9 cellular contexts compared by ENCODE assay signal in genomic region chr12:117045998-117046374, GRCh38. TPM values are rescaled to one million over a fixed set of nuclear protein-coding genes. Genes with fewer than 3 reads are reported as not detected.
DNase-seq lines count a peak whose midpoint lies in the region; ATAC-seq and TF ChIP-seq lines count a peak whose summit lies in the region.
"Had no signal": no experiment of that assay in that cellular context is flagged by ENCODE, and none has a peak within 500 bp of the region (broad histone marks: within the 10 kb centered on the region; RNA-seq: fewer than 3 reads in every experiment).

No MANE protein-coding gene starts in this region.

- no peak overlapping the region for H3K56ac ChIP-seq in H9 (ENCODE audit: insufficient read length, low read depth, low read length)

- H3K4me1 Mint-ChIP-seq in H9, result peaks cover 27 to 42% of the 10 kb centered on the region in 2 experiments

- WGBS in H9 (ENCODE audit: extremely low coverage, insufficient read length, low lambda C conversion rate), result no CpG with 5 or more reads among the region's 6 CpGs

- H2BK20ac ChIP-seq in H9 (ENCODE audit: low read depth, low read length, poor library complexity, severe bottlenecking), result no peak overlapping the region

- H3K36me3 ChIP-seq in WERI-Rb-1, result no peaks in the 10 kb centered on the region

- H3K9me3 ChIP-seq in H9 (ENCODE audit: control insufficient read depth, low read depth, low read length), result no peaks in the 10 kb centered on the region
- no peaks in the 10 kb centered on the region for H3K9me3 ChIP-seq in WERI-Rb-1 (ENCODE audit: severe bottlenecking)

- no peak overlapping the region for H4K5ac ChIP-seq in H9 (ENCODE audit: insufficient read length, low read depth, low read length)

- no peak overlapping the region for H2AK5ac ChIP-seq in H9 (ENCODE audit: insufficient read length, low read length)

- no peak overlapping the region for H4K91ac ChIP-seq in H9 (ENCODE audit: insufficient read length, low read depth, low read length)

- no peaks in the 10 kb centered on the region; the same call in none of the 2 replicates for H3K27me3 Mint-ChIP-seq in H9 (ENCODE audit: low read depth)

- TF ChIP-seq CTCF in H9 (conservative IDR thresholded peaks at IDR 0.05) (peak; percentile 43; the same call in 2 of the 3 replicates), WERI-Rb-1 (IDR thresholded peaks at IDR 0.05; ENCODE audit: low read depth, low read length) (peak; percentile 45; the same call in 1 of the 2 replicates)

- no peak overlapping the region for H3K27ac ChIP-seq in H9 (ENCODE audit: insufficient read length, low read depth, low read length)
- peak overlapping the region; percentile 83 for H3K27ac ChIP-seq in WERI-Rb-1

- no peaks in the 10 kb centered on the region for H3K9me3 Mint-ChIP-seq in H9

- no peak overlapping the region for H3K14ac ChIP-seq in H9 (ENCODE audit: insufficient read depth, low read length)

- no peak overlapping the region for H2BK5ac ChIP-seq in H9 (ENCODE audit: insufficient read length, low read length)

- H3K79me1 ChIP-seq in H9 (ENCODE audit: insufficient read depth, low read depth, low read length, poor library complexity, severe bottlenecking), result no peaks in the 10 kb centered on the region

- H3K4me1 ChIP-seq in H9 (ENCODE audit: insufficient read depth, low read length), result peaks cover 7% of the 10 kb centered on the region; the same call in 1 of the 2 replicates

- peaks cover 3% of the 10 kb centered on the region for H3K23me2 ChIP-seq in H9 (ENCODE audit: insufficient read length, low read depth, low read length, poor library complexity, severe bottlenecking)

- no peak overlapping the region for H4K8ac ChIP-seq in H9 (replicated peaks; ENCODE audit: insufficient read length, low read depth, low read length)

- H3K4me3 ChIP-seq in WERI-Rb-1 (ENCODE audit: low read depth, low read length), result no peak overlapping the region

- no peak overlapping the region for H3K4me2 ChIP-seq in H9 (ENCODE audit: insufficient read depth, insufficient read length, low read length)

- H3K23ac ChIP-seq in H9 (ENCODE audit: insufficient read length, low read depth, low read length), result no peak overlapping the region

- peak; percentile 53 for DNase-seq in CMK (ENCODE audit: low read depth)
- no peak for DNase-seq in H9
- peak; percentile 74 for DNase-seq in WERI-Rb-1
- DNase-seq in iPS-NIHi11 (ENCODE audit: low spot score), result peak; percentile 52
- no peak for DNase-seq in activated CD4-positive, CD25-positive, alpha-beta regulatory T cell (lab: John Stamatoyannopoulos, UW)
- DNase-seq in stimulated activated CD8-positive, alpha-beta memory T cell treated with anti-CD3 and anti-CD28 coated beads, Interleukin-4, amount 100 ng/mL, for 48 hours, result no peak
- no peak for DNase-seq in activated CD4-positive, alpha-beta T cell treated with anti-CD3 and anti-CD28 coated beads for 1 hour
- DNase-seq: activated naive CD4-positive, alpha-beta T cell treated with anti-CD3 and anti-CD28 coated beads, Interleukin-2, amount 50 U/mL, for 16 hours had no signal

- H2BK15ac ChIP-seq in H9 (ENCODE audit: low read depth, low read length), result no peak overlapping the region

- no peak overlapping the region for H3K4ac ChIP-seq in H9 (ENCODE audit: low read depth, low read length)

- H3K27ac Mint-ChIP-seq in H9, result peak overlapping the region; percentile 35 to 80 (median 61); a peak in 3 of 7 replicates

- no peaks in the 10 kb centered on the region for H3K79me2 ChIP-seq in H9 (ENCODE audit: insufficient read depth, low read length)

- no peak overlapping the region for H2AFZ ChIP-seq in H9 (ENCODE audit: low read length)

- H3K18ac ChIP-seq in H9 (ENCODE audit: insufficient read length, low read depth, low read length), result no peak overlapping the region

- H3K36me3 Mint-ChIP-seq in H9 (ENCODE audit: insufficient read depth in 1 of 3, low read depth in 3 of 3), result no peaks in the 10 kb centered on the region; a peak in 1 of 7 replicates

- no peak overlapping the region for H2BK120ac ChIP-seq in H9 (ENCODE audit: low read depth, low read length, poor library complexity, severe bottlenecking)

- H3K9ac ChIP-seq in H9 (ENCODE audit: extremely low read depth, insufficient read length, low read length), result no peak overlapping the region

- no peak overlapping the region for H3K4me3 Mint-ChIP-seq in H9

- no peak for ATAC-seq in GM18861 (IDR thresholded peaks at IDR 0.05; ENCODE audit: unreplicated experiment)

- no peaks in the 10 kb centered on the region for H3K27me3 ChIP-seq in H9 (ENCODE audit: insufficient read depth, low read length)
- no peaks in the 10 kb centered on the region for H3K27me3 ChIP-seq in WERI-Rb-1 (ENCODE audit: insufficient read depth, low read depth, severe bottlenecking)

- no peaks in the 10 kb centered on the region for H4K20me1 ChIP-seq in H9 (ENCODE audit: control insufficient read depth, insufficient read depth, insufficient read length)

- no peak overlapping the region for H2BK12ac ChIP-seq in H9 (ENCODE audit: insufficient read length, low read depth, low read length)

- no peak overlapping the region for H3T11ph ChIP-seq in H9 (ENCODE audit: low read length)

RNA-seq across cellular contexts. Expression of gene TESC, which starts 53.2 kb away (rescaled TPM):
- 5.4 and 5.8 TPM in 2 replicates for total RNA-seq in H9 (2021)

Comparison
In these comparisons a context has a peak if more than half of its experiments do, and no peak if none do; other contexts are left out.
1. DNase-seq: peak in CMK (single experiment), WERI-Rb-1 (single experiment) and iPS-NIHi11 (single experiment); none in H9 (single experiment), activated CD4-positive, CD25-positive, alpha-beta regulatory T cell (0 of 4), stimulated activated CD8-positive, alpha-beta memory T cell treated with anti-CD3 and anti-CD28 coated beads, Interleukin-4, amount 100 ng/mL, for 48 hours (single experiment) and activated CD4-positive, alpha-beta T cell treated with anti-CD3 and anti-CD28 coated beads for 1 hour (single experiment).